ENCODE assay signal across 11 cellular contexts in the genomic region with DNA sequence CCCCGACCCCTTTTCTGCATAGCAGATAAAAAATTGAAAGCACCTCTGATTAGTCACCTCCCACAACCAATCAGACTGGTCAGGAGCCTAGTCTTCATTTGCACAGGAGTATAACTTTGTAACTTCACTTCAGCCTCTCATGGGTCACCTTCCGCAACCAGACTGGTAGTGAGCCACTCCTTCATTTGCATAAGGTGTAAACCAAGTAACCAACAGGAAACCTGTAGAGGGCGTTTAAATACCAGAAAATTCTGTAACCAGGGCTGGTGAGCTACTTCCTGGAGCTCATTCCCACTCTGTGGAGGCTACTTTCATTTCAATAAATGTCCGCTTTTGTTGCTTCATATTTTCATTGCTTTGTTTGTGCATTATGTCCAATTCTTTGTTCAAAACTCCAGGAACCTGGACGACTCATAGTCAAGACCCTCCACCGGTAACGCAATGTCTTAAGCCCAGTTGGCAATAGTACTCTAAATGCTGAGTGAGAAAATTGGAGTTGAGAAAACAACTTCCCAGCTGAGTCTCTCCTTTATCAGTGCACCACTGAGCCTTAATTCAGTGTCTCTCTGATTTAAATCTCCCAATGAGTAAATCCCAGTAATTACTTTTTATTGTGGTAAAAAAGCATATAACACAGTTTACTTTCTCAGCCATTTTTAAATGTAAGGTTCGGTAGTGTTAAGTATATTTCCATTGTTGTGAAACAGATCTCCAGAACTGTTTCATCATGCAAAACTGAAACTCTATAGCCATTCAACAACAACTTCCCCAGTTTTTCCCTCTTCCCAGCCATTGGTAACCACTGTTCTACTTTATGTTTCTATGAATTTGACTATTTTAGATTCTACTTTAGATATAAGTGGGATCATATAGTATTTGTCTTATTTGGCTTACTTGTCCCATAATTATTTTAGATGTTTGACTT.
DNase-seq lines count a peak whose midpoint lies in the region; ATAC-seq, FAIRE-seq and TF ChIP-seq lines count a peak whose summit lies in the region.
"Had no signal": no experiment of that assay in that cellular context is flagged by ENCODE, and none has a peak within 500 bp of the region (broad histone marks: within the 10 kb centered on the region; RNA-seq: fewer than 3 reads in every experiment).

No MANE protein-coding gene starts in this region.

- no peaks in the 10 kb centered on the region for H4K20me1 ChIP-seq in keratinocyte (ENCODE audit: control insufficient read depth, extremely low read depth, insufficient read depth, low read length)

- peak; percentile 23 for TF ChIP-seq CTCF in GM06990 (IDR thresholded peaks at IDR 0.05; ENCODE audit: insufficient read depth, low read length, poor library complexity, severe bottlenecking)
- TF ChIP-seq CTCF in keratinocyte (optimal IDR thresholded peaks at IDR 0.05 in 1 of 3, IDR thresholded peaks at IDR 0.05 in 1 of 3, conservative IDR thresholded peaks at IDR 0.05 in 1 of 3; ENCODE audit: extremely low read depth in 1 of 3, insufficient read depth in 2 of 3, low read length in 3 of 3) = peak in 2 of 3 experiments; percentile 16 to 28
- TF ChIP-seq CTCF in gastroesophageal sphincter (IDR thresholded peaks at IDR 0.05) = no peak

- FAIRE-seq in keratinocyte (lab: Jason Lieb, UNC) (no peak), GM12892 (lab: Jason Lieb, UNC) (no peak)
- FAIRE-seq: frontal cortex had no signal

- no peak overlapping the region for H3K27ac ChIP-seq in keratinocyte (ENCODE audit: control insufficient read depth, insufficient read depth, low read length)
- H3K27ac ChIP-seq in gastroesophageal sphincter = no peak overlapping the region

- peak; percentile 56 for ATAC-seq in HG03565 (IDR thresholded peaks at IDR 0.05; ENCODE audit: unreplicated experiment)
- ATAC-seq in SK-N-SH treated with all-trans-retinoic acid at 6 μM for 48 hours = peak; percentile 65
- no peak for ATAC-seq in gastroesophageal sphincter
- no peak for ATAC-seq in GM21723 (IDR thresholded peaks at IDR 0.05; ENCODE audit: unreplicated experiment)
- ATAC-seq: activated naive CD4-positive, alpha-beta T cell treated with anti-CD3 and anti-CD28 coated beads, Interleukin-2, amount 50 U/mL, for 72 hours had no signal

- H2AFZ ChIP-seq in keratinocyte (ENCODE audit: control insufficient read depth, low read length) = no peak overlapping the region

- no peaks in the 10 kb centered on the region for H3K79me2 ChIP-seq in keratinocyte (ENCODE audit: control insufficient read depth, insufficient read depth, low read length)

- H3K36me3 ChIP-seq in GM06990 (ENCODE audit: control insufficient read depth, insufficient read depth, low read length) = no peaks in the 10 kb centered on the region
- no peaks in the 10 kb centered on the region for H3K36me3 ChIP-seq in keratinocyte (ENCODE audit: control insufficient read depth in 2 of 2, extremely low read depth in 1 of 2, insufficient read depth in 2 of 2, low read length in 2 of 2)
- H3K36me3 ChIP-seq in gastroesophageal sphincter = no peaks in the 10 kb centered on the region

- dilution Hi-C loops in keratinocyte (cut with MboI; ENCODE audit: extremely low pct_ligation_motif_present, low sequenced_read_pairs) = no loop called here

- H3K4me2 ChIP-seq in keratinocyte (ENCODE audit: control insufficient read depth, extremely low read depth, insufficient read depth, low read depth, low read length) = no peak overlapping the region

- TF ChIP-seq POLR2A in GM12892 (IDR thresholded peaks at IDR 0.05; ENCODE audit: low read depth, low read length) (no peak), gastroesophageal sphincter (IDR thresholded peaks at IDR 0.05) (no peak)

- no peak for TF ChIP-seq EP300 in gastroesophageal sphincter (IDR thresholded peaks at IDR 0.05)

- no peak overlapping the region for H3K9ac ChIP-seq in keratinocyte (ENCODE audit: control insufficient read depth, extremely low read depth, insufficient read depth, low read length)

- 82 to 88% methylated on average over 5 to 8 of the region's 8 CpGs for WGBS in gastroesophageal sphincter (ENCODE audit: low coverage in 1 of 2), 2 donors

- H3K27me3 ChIP-seq in GM06990 (replicated peaks; ENCODE audit: control insufficient read depth, insufficient read depth, low read length) (no peaks in the 10 kb centered on the region), keratinocyte (ENCODE audit: control insufficient read depth, extremely low read depth, insufficient read depth, low read length) (no peaks in the 10 kb centered on the region), gastroesophageal sphincter (no peaks in the 10 kb centered on the region)

- H3K4me1 ChIP-seq in keratinocyte (ENCODE audit: control insufficient read depth, extremely low read depth, insufficient read depth, low read length) (no peaks in the 10 kb centered on the region), gastroesophageal sphincter (no peaks in the 10 kb centered on the region)

- no peaks in the 10 kb centered on the region for H3K9me1 ChIP-seq in keratinocyte (ENCODE audit: control insufficient read depth, extremely low read depth, insufficient read depth, low read length)

- H3K4me3 ChIP-seq in GM06990 (replicated peaks; ENCODE audit: low read depth, low read length) (no peak overlapping the region), keratinocyte (ENCODE audit: control insufficient read depth in 2 of 3, extremely low read depth in 1 of 3, insufficient read depth in 2 of 3, low read depth in 1 of 3, low read length in 3 of 3) (no peak overlapping the region), gastroesophageal sphincter (no peak overlapping the region)

- no peak for DNase-seq in GM06990 (ENCODE audit: extremely low read depth, insufficient read length)
- DNase-seq in keratinocyte (ENCODE audit: low read depth, low spot score) = no peak
- no peak for DNase-seq in GM12892 (ENCODE audit: insufficient read length)
- DNase-seq in NCI-H1105 treated with DMSO at 0.1 percent for 48 hours (lab: John Stamatoyannopoulos, UW) = no peak
- DNase-seq: NCI-H1092 had no signal

- H3K9me3 ChIP-seq in keratinocyte (ENCODE audit: control insufficient read depth, low read depth, low read length) (no peaks in the 10 kb centered on the region), gastroesophageal sphincter (no peaks in the 10 kb centered on the region)

TF ChIP-seq in SK-N-SH treated with all-trans-retinoic acid at 6 μM for 48 hours, 23 proteins besides CTCF, POLR2A, EP300 and RAD21:
- TF ChIP-seq, protein P1, sequence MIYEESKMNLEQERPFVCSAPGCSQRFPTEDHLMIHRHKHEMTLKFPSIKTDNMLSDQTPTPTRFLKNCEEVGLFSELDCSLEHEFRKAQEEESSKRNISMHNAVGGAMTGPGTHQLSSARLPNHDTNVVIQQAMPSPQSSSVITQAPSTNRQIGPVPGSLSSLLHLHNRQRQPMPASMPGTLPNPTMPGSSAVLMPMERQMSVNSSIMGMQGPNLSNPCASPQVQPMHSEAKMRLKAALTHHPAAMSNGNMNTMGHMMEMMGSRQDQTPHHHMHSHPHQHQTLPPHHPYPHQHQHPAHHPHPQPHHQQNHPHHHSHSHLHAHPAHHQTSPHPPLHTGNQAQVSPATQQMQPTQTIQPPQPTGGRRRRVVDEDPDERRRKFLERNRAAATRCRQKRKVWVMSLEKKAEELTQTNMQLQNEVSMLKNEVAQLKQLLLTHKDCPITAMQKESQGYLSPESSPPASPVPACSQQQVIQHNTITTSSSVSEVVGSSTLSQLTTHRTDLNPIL (CRISPR knock-in tag; IDR thresholded peaks at IDR 0.05; ENCODE audit: low read depth) = no peak
- TF ChIP-seq CSRNP3 (CRISPR knock-in tag; IDR thresholded peaks at IDR 0.05) (no peak), ESRRG (CRISPR knock-in tag; IDR thresholded peaks at IDR 0.05) (no peak), RARB (CRISPR knock-in tag; IDR thresholded peaks at IDR 0.05) (no peak)
- TF ChIP-seq, protein P2, sequence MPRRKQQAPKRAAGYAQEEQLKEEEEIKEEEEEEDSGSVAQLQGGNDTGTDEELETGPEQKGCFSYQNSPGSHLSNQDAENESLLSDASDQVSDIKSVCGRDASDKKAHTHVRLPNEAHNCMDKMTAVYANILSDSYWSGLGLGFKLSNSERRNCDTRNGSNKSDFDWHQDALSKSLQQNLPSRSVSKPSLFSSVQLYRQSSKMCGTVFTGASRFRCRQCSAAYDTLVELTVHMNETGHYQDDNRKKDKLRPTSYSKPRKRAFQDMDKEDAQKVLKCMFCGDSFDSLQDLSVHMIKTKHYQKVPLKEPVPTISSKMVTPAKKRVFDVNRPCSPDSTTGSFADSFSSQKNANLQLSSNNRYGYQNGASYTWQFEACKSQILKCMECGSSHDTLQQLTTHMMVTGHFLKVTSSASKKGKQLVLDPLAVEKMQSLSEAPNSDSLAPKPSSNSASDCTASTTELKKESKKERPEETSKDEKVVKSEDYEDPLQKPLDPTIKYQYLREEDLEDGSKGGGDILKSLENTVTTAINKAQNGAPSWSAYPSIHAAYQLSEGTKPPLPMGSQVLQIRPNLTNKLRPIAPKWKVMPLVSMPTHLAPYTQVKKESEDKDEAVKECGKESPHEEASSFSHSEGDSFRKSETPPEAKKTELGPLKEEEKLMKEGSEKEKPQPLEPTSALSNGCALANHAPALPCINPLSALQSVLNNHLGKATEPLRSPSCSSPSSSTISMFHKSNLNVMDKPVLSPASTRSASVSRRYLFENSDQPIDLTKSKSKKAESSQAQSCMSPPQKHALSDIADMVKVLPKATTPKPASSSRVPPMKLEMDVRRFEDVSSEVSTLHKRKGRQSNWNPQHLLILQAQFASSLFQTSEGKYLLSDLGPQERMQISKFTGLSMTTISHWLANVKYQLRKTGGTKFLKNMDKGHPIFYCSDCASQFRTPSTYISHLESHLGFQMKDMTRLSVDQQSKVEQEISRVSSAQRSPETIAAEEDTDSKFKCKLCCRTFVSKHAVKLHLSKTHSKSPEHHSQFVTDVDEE (CRISPR knock-in tag; IDR thresholded peaks at IDR 0.05) = no peak

Comparison
In these comparisons a context has a peak if more than half of its experiments do, and no peak if none do; other contexts are left out.
1. CTCF ChIP-seq: peak in GM06990 (single experiment) and keratinocyte (2 of 3); none in gastroesophageal sphincter (0 of 4).
2. ATAC-seq: peak in HG03565 (single experiment) and SK-N-SH treated with all-trans-retinoic acid at 6 μM for 48 hours (single experiment); none in gastroesophageal sphincter (single experiment) and GM21723 (single experiment).